8 cellular contexts compared by ENCODE assay signal in the genomic region with DNA sequence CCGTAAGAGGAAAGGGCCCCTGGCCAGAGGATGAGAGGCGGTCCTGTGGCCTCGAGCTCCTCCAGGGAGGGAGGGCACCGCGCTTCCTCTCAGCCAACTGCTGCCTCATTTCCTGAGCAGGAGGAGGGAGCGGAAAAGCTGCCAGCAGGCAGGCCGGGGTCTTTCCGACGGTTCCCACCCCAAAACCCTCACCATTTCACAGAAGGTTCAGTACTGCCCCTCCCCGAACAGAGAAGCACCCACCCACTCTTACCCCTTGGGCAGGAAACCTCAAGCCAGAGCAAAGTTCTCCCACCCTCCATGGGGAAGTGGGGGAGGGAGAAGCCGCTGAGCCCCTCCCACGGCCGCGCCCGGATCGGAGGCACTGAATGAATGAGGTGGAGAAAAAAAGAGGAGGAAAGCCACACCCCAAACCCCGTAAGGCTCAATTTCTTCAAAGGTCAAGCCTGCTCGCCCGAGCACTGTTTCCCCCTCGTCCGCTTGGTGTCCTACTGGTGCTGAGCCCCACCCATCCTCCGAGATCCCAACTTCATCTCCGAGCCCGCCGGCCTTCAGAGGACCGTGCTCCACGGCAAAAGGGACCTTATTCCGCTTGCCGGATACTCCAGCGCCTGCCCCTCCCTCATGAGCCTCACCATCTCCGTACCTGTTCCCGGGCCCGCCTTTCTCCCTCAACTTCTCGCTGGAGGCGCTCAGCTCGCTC. TPM values are rescaled to one million over a fixed set of nuclear protein-coding genes. Genes with fewer than 3 reads are reported as not detected.
DNase-seq lines count a peak whose midpoint lies in the region; ATAC-seq and TF ChIP-seq lines count a peak whose summit lies in the region.

No MANE protein-coding gene starts in this region.

- H3K27ac Mint-ChIP-seq in nephron progenitor cell, result peak overlapping the region; percentile 94
- H3K27ac Mint-ChIP-seq in stimulated activated naive CD8-positive, alpha-beta T cell treated with anti-CD3 and anti-CD28 coated beads, Interleukin-15, amount 100 ng/mL, for 72 hours, result peak overlapping the region; percentile 90 to 98

- H3K27ac ChIP-seq in BLaER1 (peak overlapping the region; percentile 88), Peyer's patch (peak overlapping the region; percentile 94 to 99 (median 96))

- H3K4me1 Mint-ChIP-seq in nephron progenitor cell, result peaks cover 74% of the 10 kb centered on the region
- peaks cover 40% of the 10 kb centered on the region for H3K4me1 Mint-ChIP-seq in stimulated activated naive CD8-positive, alpha-beta T cell treated with anti-CD3 and anti-CD28 coated beads, Interleukin-15, amount 100 ng/mL, for 72 hours

- TF ChIP-seq POLR2A in Peyer's patch (IDR thresholded peaks at IDR 0.05), result peak in 1 of 2 donors; percentile 27

- H3K36me3 ChIP-seq in BLaER1, result peaks cover 31% of the 10 kb centered on the region
- no peaks in the 10 kb centered on the region for H3K36me3 ChIP-seq in Peyer's patch

- peak overlapping the region; percentile 88 for H3K4me3 ChIP-seq in BLaER1
- peak overlapping the region; percentile 74 to 89 (median 84) for H3K4me3 ChIP-seq in Peyer's patch

- ATAC-seq in HG03460 (IDR thresholded peaks at IDR 0.05; ENCODE audit: unreplicated experiment), result peak; percentile 53
- ATAC-seq in stimulated activated naive CD8-positive, alpha-beta T cell treated with anti-CD3 and anti-CD28 coated beads, Interleukin-15, amount 100 ng/mL, for 72 hours, result peak; percentile 86

- no peaks in the 10 kb centered on the region for H3K9me3 ChIP-seq in BLaER1
- no peaks in the 10 kb centered on the region for H3K9me3 ChIP-seq in Peyer's patch

- H3K27me3 Mint-ChIP-seq in nephron progenitor cell (ENCODE audit: low read depth, poor library complexity), result peaks cover 8% of the 10 kb centered on the region
- no peaks in the 10 kb centered on the region for H3K27me3 Mint-ChIP-seq in stimulated activated naive CD8-positive, alpha-beta T cell treated with anti-CD3 and anti-CD28 coated beads, Interleukin-15, amount 100 ng/mL, for 72 hours

- H3K4me1 ChIP-seq in BLaER1 (peaks cover 51% of the 10 kb centered on the region), Peyer's patch (peaks cover 11 to 43% (median 27%) of the 10 kb centered on the region in 4 donors)

- H3K4me3 Mint-ChIP-seq in nephron progenitor cell, result peak overlapping the region; percentile 100
- H3K4me3 Mint-ChIP-seq in stimulated activated naive CD8-positive, alpha-beta T cell treated with anti-CD3 and anti-CD28 coated beads, Interleukin-15, amount 100 ng/mL, for 72 hours, result peak overlapping the region; percentile 99

- peaks cover 54% of the 10 kb centered on the region for H4K20me1 ChIP-seq in BLaER1

- DNase-seq in GM19238 (ENCODE audit: insufficient read length, low spot score), result peak; percentile 57
- peak; percentile 79 to 88 (median 88) for DNase-seq in Peyer's patch
- peak; percentile 29 to 58 for DNase-seq in activated T-helper 1 cell treated with anti-CD3 and anti-CD28 coated beads, Interleukin-2, amount 50 U/mL, for 16 hours (ENCODE audit: low read depth in 1 of 2, low spot score in 1 of 2)
- peak; percentile 63 for DNase-seq in fibroblast of peridontal ligament (ENCODE audit: extremely low read depth)
- peak; percentile 56 for DNase-seq in nephron progenitor cell
- DNase-seq in stimulated activated naive CD8-positive, alpha-beta T cell treated with anti-CD3 and anti-CD28 coated beads, Interleukin-15, amount 100 ng/mL, for 72 hours, result peak; percentile 80 to 93

- H3K9ac ChIP-seq in BLaER1, result peak overlapping the region; percentile 90

- TF ChIP-seq CTCF in Peyer's patch (IDR thresholded peaks at IDR 0.05) (no peak), nephron progenitor cell (IDR thresholded peaks at IDR 0.05) (no peak)

- H3K27me3 ChIP-seq in BLaER1 (no peaks in the 10 kb centered on the region), Peyer's patch (no peaks in the 10 kb centered on the region)

- peaks cover 7% of the 10 kb centered on the region for H3K36me3 Mint-ChIP-seq in nephron progenitor cell (ENCODE audit: low read depth)

- peak overlapping the region; percentile 96 for H3K4me2 ChIP-seq in BLaER1

- H3K9me3 Mint-ChIP-seq in nephron progenitor cell, result no peaks in the 10 kb centered on the region
- H3K9me3 Mint-ChIP-seq in stimulated activated naive CD8-positive, alpha-beta T cell treated with anti-CD3 and anti-CD28 coated beads, Interleukin-15, amount 100 ng/mL, for 72 hours, result no peaks in the 10 kb centered on the region

RNA-seq across cellular contexts. Expression of a gene that starts 9.4 kb away (rescaled TPM):
- 100 to 1,000 TPM; 200 to 451 (median 280) TPM for total RNA-seq in Peyer's patch

RNA-seq across cellular contexts. Expression of a gene that starts 23.6 kb away (rescaled TPM):
- not detected for total RNA-seq in Peyer's patch

RNA-seq across cellular contexts. Expression of a gene that starts 27.6 kb away (rescaled TPM):
- under 1 TPM in 1 of 4 donors, not detected in 3; 0.18 TPM for total RNA-seq in Peyer's patch

RNA-seq across cellular contexts. Expression of a gene that starts 38.3 kb away (rescaled TPM):
- 100 to 1,000 TPM in 1 of 4 donors, 10 to 100 TPM in 3; 48.9 to 169 (median 71.2) TPM for total RNA-seq in Peyer's patch

Comparison
In these comparisons a context has a peak if more than half of its experiments do, and no peak if none do; other contexts are left out.
1. Peak in every context shown above with its lines: DNase-seq, ATAC-seq, H3K4me3 ChIP-seq and H3K27ac ChIP-seq.